ENCODE assay signal across 18 cellular contexts in the genomic region with DNA sequence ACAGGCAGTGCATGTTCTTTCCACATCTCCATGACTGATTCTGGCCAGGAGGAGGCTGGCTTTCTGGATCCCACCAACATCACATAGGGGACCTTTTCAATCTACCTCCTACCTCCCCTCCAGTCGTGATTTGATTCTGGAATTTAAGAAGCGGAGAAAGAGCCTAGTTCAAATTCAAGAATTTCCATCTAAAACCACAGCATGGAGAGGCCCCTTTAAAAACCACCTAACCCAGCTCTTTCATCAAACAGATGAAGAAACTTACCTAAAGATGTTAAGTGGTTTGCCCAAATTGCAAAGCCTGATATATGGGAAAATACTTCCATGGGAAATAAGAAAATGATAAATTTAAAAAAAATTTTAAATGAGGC. TPM values are rescaled to one million over a fixed set of nuclear protein-coding genes. Genes with fewer than 3 reads are reported as not detected.
A peak's percentile ranks its signal among the peaks of the same experiment; 100 is the strongest.
DNase-seq lines count a peak whose midpoint lies in the region; ATAC-seq and TF ChIP-seq lines count a peak whose summit lies in the region.
"Had no signal": no experiment of that assay in that cellular context is flagged by ENCODE, and none has a peak within 500 bp of the region (broad histone marks: within the 10 kb centered on the region; RNA-seq: fewer than 3 reads in every experiment).

No MANE protein-coding gene starts in this region.

- H3K27me3 ChIP-seq in H9 (ENCODE audit: insufficient read depth, low read length) (no peaks in the 10 kb centered on the region), foreskin keratinocyte (no peaks in the 10 kb centered on the region)

- no CpG with 5 or more reads among the region's 2 CpGs for WGBS in H9 (ENCODE audit: extremely low coverage, insufficient read length, low lambda C conversion rate)

- no peaks in the 10 kb centered on the region; a peak in 1 of 7 replicates for H3K36me3 Mint-ChIP-seq in H9 (ENCODE audit: insufficient read depth in 1 of 3, low read depth in 3 of 3)
- no peaks in the 10 kb centered on the region for H3K36me3 Mint-ChIP-seq in T-helper 17 cell (ENCODE audit: low read depth)
- H3K36me3 Mint-ChIP-seq: activated naive CD4-positive, alpha-beta T cell treated with anti-CD3 and anti-CD28 coated beads, Interleukin-2, amount 50 U/mL, for 72 hours had no signal

- H4K5ac ChIP-seq in H9 (ENCODE audit: insufficient read length, low read depth, low read length) = no peak overlapping the region

- no peak overlapping the region for H3T11ph ChIP-seq in H9 (ENCODE audit: low read length)

- H3K27ac Mint-ChIP-seq in H9 (no peak overlapping the region), T-helper 17 cell (peak overlapping the region; percentile 77)
- H3K27ac Mint-ChIP-seq: activated CD4-positive, alpha-beta T cell treated with anti-CD3 and anti-CD28 coated beads, Interleukin-2, amount 10 ng/mL, durations not matched to agents 7 days and 5 days; activated naive CD4-positive, alpha-beta T cell treated with anti-CD3 and anti-CD28 coated beads, Interleukin-2, amount 50 U/mL, for 72 hours had no signal

- no peak overlapping the region for H3K4me3 Mint-ChIP-seq in H9
- peak overlapping the region; percentile 60 for H3K4me3 Mint-ChIP-seq in T-helper 17 cell
- H3K4me3 Mint-ChIP-seq: activated CD4-positive, alpha-beta T cell treated with anti-CD3 and anti-CD28 coated beads, Interleukin-2, amount 10 ng/mL, durations not matched to agents 7 days and 5 days had no signal

- H3K4ac ChIP-seq in H9 (ENCODE audit: low read depth, low read length) = no peak overlapping the region

- no peaks in the 10 kb centered on the region for H3K79me1 ChIP-seq in H9 (ENCODE audit: insufficient read depth, low read depth, low read length, poor library complexity, severe bottlenecking)

- H3K27ac ChIP-seq in H9 (ENCODE audit: insufficient read length, low read depth, low read length) (no peak overlapping the region), foreskin keratinocyte (peak overlapping the region; percentile 50), skin epidermis (peak overlapping the region in 13 of 21 experiments; percentile 7 to 97 (median 81))
- H3K27ac ChIP-seq: psoas muscle, SK-N-MC had no signal

- H3K4me1 ChIP-seq in H9 (ENCODE audit: insufficient read depth, low read length) (peaks cover 4% of the 10 kb centered on the region), foreskin keratinocyte (peaks cover 61% of the 10 kb centered on the region)

- peak overlapping the region; percentile 25 for H2BK12ac ChIP-seq in H9 (ENCODE audit: insufficient read length, low read depth, low read length)

- no peaks in the 10 kb centered on the region for H4K20me1 ChIP-seq in H9 (ENCODE audit: control insufficient read depth, insufficient read depth, insufficient read length)

- no peaks in the 10 kb centered on the region for H3K23me2 ChIP-seq in H9 (ENCODE audit: insufficient read length, low read depth, low read length, poor library complexity, severe bottlenecking)

- H3K27me3 Mint-ChIP-seq in H9 (ENCODE audit: low read depth) = peaks cover 45% of the 10 kb centered on the region
- peaks cover 15% of the 10 kb centered on the region for H3K27me3 Mint-ChIP-seq in T-helper 17 cell
- H3K27me3 Mint-ChIP-seq: stimulated activated naive CD8-positive, alpha-beta T cell treated with anti-CD3 and anti-CD28 coated beads, Interleukin-15, Interleukin-2, amounts not matched to agents 100 ng/mL and 50 ng/mL, for 24 hours had no signal

- H3K79me2 ChIP-seq in H9 (ENCODE audit: insufficient read depth, low read length) = no peaks in the 10 kb centered on the region

- no peak overlapping the region for H2AK5ac ChIP-seq in H9 (ENCODE audit: insufficient read length, low read length)

- no peak overlapping the region for H2BK15ac ChIP-seq in H9 (ENCODE audit: low read depth, low read length)

- H3K9me3 ChIP-seq in H9 (ENCODE audit: control insufficient read depth, low read depth, low read length) (no peaks in the 10 kb centered on the region), T-helper 17 cell (ENCODE audit: control insufficient read depth, low read length, poor library complexity, severe bottlenecking) (no peaks in the 10 kb centered on the region)
- H3K9me3 ChIP-seq: psoas muscle had no signal

- no peak overlapping the region for H3K23ac ChIP-seq in H9 (ENCODE audit: insufficient read length, low read depth, low read length)

- H3K9ac ChIP-seq in H9 (ENCODE audit: extremely low read depth, insufficient read length, low read length) = no peak overlapping the region

- peak overlapping the region; percentile 83 for H3K18ac ChIP-seq in H9 (ENCODE audit: insufficient read length, low read depth, low read length)

- no peak overlapping the region for H2BK20ac ChIP-seq in H9 (ENCODE audit: low read depth, low read length, poor library complexity, severe bottlenecking)

- peaks cover 2 to 4% of the 10 kb centered on the region in 2 experiments; a peak in 4 of 5 replicates for H3K9me3 Mint-ChIP-seq in H9
- H3K9me3 Mint-ChIP-seq: stimulated activated naive CD8-positive, alpha-beta T cell treated with anti-CD3 and anti-CD28 coated beads, Interleukin-15, Interleukin-2, amounts not matched to agents 100 ng/mL and 50 ng/mL, for 24 hours had no signal

- no peak overlapping the region for H4K8ac ChIP-seq in H9 (replicated peaks; ENCODE audit: insufficient read length, low read depth, low read length)

- no peak overlapping the region for H2BK5ac ChIP-seq in H9 (ENCODE audit: insufficient read length, low read length)

- no peak for TF ChIP-seq CTCF in H9 (conservative IDR thresholded peaks at IDR 0.05)
- TF ChIP-seq CTCF in foreskin keratinocyte (conservative IDR thresholded peaks at IDR 0.05) = no peak

- DNase-seq in H9 (no peak), T-helper 17 cell (no peak), foreskin keratinocyte (no peak), RKO (ENCODE audit: low spot score) (no peak)
- DNase-seq: activated CD4-positive, alpha-beta T cell treated with anti-CD3 and anti-CD28 coated beads, Interleukin-2, amount 10 ng/mL, durations not matched to agents 7 days and 5 days; effector CD8-positive, alpha-beta T cell; GF-D8; GM23248; NCI-H146; NCI-H345; psoas muscle had no signal

- H2BK120ac ChIP-seq in H9 (ENCODE audit: low read depth, low read length, poor library complexity, severe bottlenecking) = peak overlapping the region; percentile 24

- no peak overlapping the region for H3K4me2 ChIP-seq in H9 (ENCODE audit: insufficient read depth, insufficient read length, low read length)

- H3K14ac ChIP-seq in H9 (ENCODE audit: insufficient read depth, low read length) = 0 out of 2 replicates have a peak overlapping the region, but pooled peaks have one; percentile 45

- no peak overlapping the region for H2AFZ ChIP-seq in H9 (ENCODE audit: low read length)
- H2AFZ ChIP-seq: GM23248 had no signal

- ATAC-seq in T-helper 17 cell = no peak
- ATAC-seq in foreskin keratinocyte = no peak
- ATAC-seq in HG02623 (IDR thresholded peaks at IDR 0.05; ENCODE audit: unreplicated experiment) = no peak
- ATAC-seq in HG03457 (IDR thresholded peaks at IDR 0.05; ENCODE audit: unreplicated experiment) = no peak
- no peak for ATAC-seq in HG02885 (IDR thresholded peaks at IDR 0.05; ENCODE audit: poor library complexity, unreplicated experiment)
- ATAC-seq: activated naive CD4-positive, alpha-beta T cell treated with anti-CD3 and anti-CD28 coated beads, Interleukin-2, amount 50 U/mL, for 72 hours; psoas muscle had no signal

- H3K4me3 ChIP-seq in skin epidermis = no peak overlapping the region
- H3K4me3 ChIP-seq: psoas muscle, SK-N-MC had no signal

- peak overlapping the region; percentile 84 for H4K91ac ChIP-seq in H9 (ENCODE audit: insufficient read length, low read depth, low read length)

- peaks cover 20 to 23% of the 10 kb centered on the region in 2 experiments for H3K4me1 Mint-ChIP-seq in H9
- H3K4me1 Mint-ChIP-seq in T-helper 17 cell = peaks cover 67% of the 10 kb centered on the region

- no peak overlapping the region for H3K56ac ChIP-seq in H9 (ENCODE audit: insufficient read length, low read depth, low read length)

RNA-seq across cellular contexts. Expression of gene RFX2, which starts 45.6 kb away (rescaled TPM):
- total RNA-seq in H9 (2021) (2.9 and 3.7 TPM in 2 replicates), T-helper 17 cell (10 to 100 TPM in 1 of 2 donors, 1 to 10 TPM in 1; 9.0 to 23.3 TPM), foreskin keratinocyte (12.8 and 15.0 TPM in 2 replicates)
- polyA plus RNA-seq in foreskin keratinocyte = 10.1 and 10.4 TPM in 2 replicates
